In the genomic region with DNA sequence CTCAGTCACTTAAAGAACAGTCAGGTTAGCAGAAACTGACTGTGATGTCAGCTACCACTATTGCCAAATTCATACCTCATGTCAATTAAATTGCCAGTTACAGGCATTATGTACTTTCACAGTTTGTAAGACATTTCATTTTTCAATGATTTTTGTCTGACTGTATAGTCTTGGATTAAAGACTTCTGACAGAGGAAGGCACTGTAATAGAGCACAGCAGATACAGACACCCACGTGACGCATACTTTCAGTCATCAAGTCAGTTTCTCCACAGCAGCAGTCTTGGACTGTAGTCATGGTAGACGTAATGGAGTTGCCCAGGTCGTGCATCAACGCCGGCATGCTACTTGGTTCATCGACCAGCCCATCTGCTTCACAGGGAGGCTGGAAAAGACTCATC, we compare ENCODE assay signal across 23 cellular contexts.
"Had no signal": no experiment of that assay in that cellular context is flagged by ENCODE, and none has a peak within 500 bp of the region (broad histone marks: within the 10 kb centered on the region; RNA-seq: fewer than 3 reads in every experiment).

No MANE protein-coding gene starts in this region.

- H3K4me3 ChIP-seq: esophagus muscularis mucosa, lower lobe of right lung, SK-N-MC, tibial artery had no signal

- FAIRE-seq: keratinocyte had no signal

- H3K27me3 ChIP-seq: esophagus muscularis mucosa, neutrophil, tibial artery had no signal

- H3K4me1 ChIP-seq: esophagus muscularis mucosa, foreskin keratinocyte, lower lobe of right lung, parathyroid adenoma had no signal

- H3K9me3 ChIP-seq: esophagus muscularis mucosa, lower lobe of right lung, neutrophil, tibial artery had no signal

- ATAC-seq: activated CD8-positive, alpha-beta T cell treated with anti-CD3 and anti-CD28 coated beads for 36 hours; activated T-helper 17 cell treated with anti-CD3 and anti-CD28 coated beads, Interleukin-2, amount 50 U/mL, for 72 hours; foreskin keratinocyte; natural killer cell treated with Interleukin-12 subunit alpha and Interleukin-12 subunit beta and Interleukin-15 and Interleukin-18, amount 100 ng/mL, for 72 hours; stimulated activated naive B cell treated with anti-CD40 and anti-IgM and Interleukin-4, amounts not matched to agents 10 μg/mL and 1 μg/mL and 100 μg/mL, for 72 hours had no signal

- DNase-seq: activated CD4-positive, alpha-beta T cell treated with anti-CD3 and anti-CD28 coated beads for 48 hours; activated CD4-positive, CD25-positive, alpha-beta regulatory T cell; activated CD8-positive, alpha-beta T cell treated with anti-CD3 and anti-CD28 coated beads for 36 hours; activated naive CD4-positive, alpha-beta T cell treated with Interleukin-2 at 50 U/mL for 16 hours; activated naive CD8-positive, alpha-beta T cell treated with anti-CD3 and anti-CD28 coated beads, Interleukin-2, amount 10 ng/mL, durations not matched to agents 7 days and 5 days; activated T-cell treated with anti-CD3 and anti-CD28 coated beads, Interleukin-2, amount 50 U/mL, for 1 hour; aorta; cerebellar nuclear complex; effector CD4-positive, alpha-beta T cell; foreskin keratinocyte; glutamatergic neuron; lower lobe of right lung; stimulated activated naive B cell treated with anti-CD40 and anti-IgM and Interleukin-4, amounts not matched to agents 10 μg/mL and 1 μg/mL and 100 μg/mL, for 72 hours; T-helper 1 cell; T-helper 9 cell; tibial artery had no signal

- H3K36me3 ChIP-seq: esophagus muscularis mucosa, lower lobe of right lung, neutrophil, tibial artery had no signal

- H3K9ac ChIP-seq: parathyroid adenoma had no signal

- H3K27ac ChIP-seq: esophagus muscularis mucosa, foreskin keratinocyte, lower lobe of right lung, neutrophil, parathyroid adenoma, SK-N-MC, tibial artery had no signal
